Comparison of ENCODE assay signal across 33 cellular contexts in the genomic region with DNA sequence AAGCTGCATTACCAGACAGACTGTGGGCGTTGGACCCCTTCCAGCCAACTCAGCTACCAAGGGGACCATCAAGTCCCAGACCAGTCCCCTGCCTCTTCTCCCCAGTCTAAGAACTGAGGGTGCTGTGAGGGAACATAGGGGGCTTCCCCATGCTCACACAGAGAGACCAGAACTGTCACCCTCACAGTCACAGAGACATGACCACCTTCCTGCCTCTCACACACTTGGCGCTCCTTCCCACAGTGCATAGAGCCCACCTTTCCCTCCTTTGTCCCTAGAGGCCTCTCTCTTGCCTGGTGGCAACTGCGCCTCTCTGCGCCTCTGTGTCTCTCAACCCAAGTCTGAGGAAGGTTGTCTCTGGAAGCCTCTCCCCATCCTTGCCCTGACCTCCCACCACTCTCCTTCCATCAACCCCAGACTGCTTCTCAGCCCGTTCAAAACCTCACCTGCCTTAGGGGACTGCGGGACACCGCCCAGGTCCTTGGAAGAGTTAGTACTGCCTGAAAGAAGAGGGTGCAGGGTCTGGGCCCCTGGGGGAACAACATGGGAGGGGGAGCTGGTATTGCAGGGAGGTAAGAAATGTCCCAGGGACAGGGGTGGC. TPM values are rescaled to one million over a fixed set of nuclear protein-coding genes. Genes with fewer than 3 reads are reported as not detected.
DNase-seq lines count a peak whose midpoint lies in the region; ATAC-seq, FAIRE-seq and TF ChIP-seq lines count a peak whose summit lies in the region.
"Had no signal": no experiment of that assay in that cellular context is flagged by ENCODE, and none has a peak within 500 bp of the region (broad histone marks: within the 10 kb centered on the region; RNA-seq: fewer than 3 reads in every experiment).

No MANE protein-coding gene starts in this region.

- peaks cover 6 to 11% of the 10 kb centered on the region in 2 experiments for H4K20me1 ChIP-seq in H1 (replicated peaks in 1 of 2; ENCODE audit: control insufficient read depth in 1 of 2, insufficient read depth in 2 of 2, low read length in 2 of 2)

- H3K27ac ChIP-seq in H1 (ENCODE audit: low read depth, low read length): no peak overlapping the region
- no peak overlapping the region for H3K27ac ChIP-seq in small intestine (ENCODE audit: low read depth in 1 of 2, low read length in 1 of 2)
- H3K27ac ChIP-seq in esophagus muscularis mucosa (replicated peaks in 1 of 4): no peak overlapping the region
- H3K27ac ChIP-seq: left lung, Peyer's patch, skin epidermis, testis, WERI-Rb-1 had no signal

- H3K4ac ChIP-seq in H1 (replicated peaks; ENCODE audit: insufficient read length, low read depth, low read length): no peak overlapping the region

- H3K9ac ChIP-seq in H1 (replicated peaks in 1 of 4; ENCODE audit: extremely low read depth in 1 of 4, low read depth in 3 of 4, low read length in 3 of 4): no peak overlapping the region

- no peaks in the 10 kb centered on the region for H3K79me2 ChIP-seq in H1 (ENCODE audit: control insufficient read depth in 1 of 2, insufficient read depth in 2 of 2, low read length in 2 of 2)

- H3K4me1 Mint-ChIP-seq in IgD-negative memory B cell (peaks cover 8 to 31% (median 30%) of the 10 kb centered on the region in 3 donors), nephron (peaks cover 65% of the 10 kb centered on the region)

- ATAC-seq in HG03457 (IDR thresholded peaks at IDR 0.05; ENCODE audit: unreplicated experiment) (no peak), HG03521 (IDR thresholded peaks at IDR 0.05; ENCODE audit: unreplicated experiment) (no peak)
- ATAC-seq: left lung had no signal

- intact Hi-C loops in esophagus muscularis mucosa (cut with DNase I): no loop called here

- FAIRE-seq in H1 (lab: Jason Lieb, UNC) (no peak), small intestine (lab: Jason Lieb, UNC) (no peak)
- FAIRE-seq: GM12892 had no signal

- H3K18ac ChIP-seq in H1 (ENCODE audit: extremely low read depth, low read length): no peak overlapping the region

- H4K91ac ChIP-seq in H1 (replicated peaks; ENCODE audit: insufficient read length, low read length): no peak overlapping the region

- TF ChIP-seq CTCF in H1 (IDR thresholded peaks at IDR 0.05; ENCODE audit: control extremely low read depth in 1 of 3, insufficient read depth in 1 of 3, low read depth in 1 of 3, low read length in 3 of 3) (no peak), nephron (IDR thresholded peaks at IDR 0.05; ENCODE audit: unreplicated experiment in 3 of 3) (no peak), esophagus muscularis mucosa (IDR thresholded peaks at IDR 0.05) (no peak)

- H3K23me2 ChIP-seq in H1 (ENCODE audit: low read depth, low read length): peaks cover 20% of the 10 kb centered on the region; the same call in 1 of the 2 replicates

- no peak overlapping the region for H2BK5ac ChIP-seq in H1 (ENCODE audit: low read depth, low read length)

- H3K36me3 Mint-ChIP-seq in IgD-negative memory B cell: peaks cover 2% of the 10 kb centered on the region
- H3K36me3 Mint-ChIP-seq in nephron (ENCODE audit: low read depth): no peaks in the 10 kb centered on the region
- H3K36me3 Mint-ChIP-seq: activated naive CD4-positive, alpha-beta T cell treated with anti-CD3 and anti-CD28 coated beads, Interleukin-2, amount 10 ng/mL, durations not matched to agents 7 days and 5 days had no signal

- H2AK5ac ChIP-seq in H1 (ENCODE audit: low read depth, low read length): no peak overlapping the region

- no peak overlapping the region for H2BK120ac ChIP-seq in H1 (replicated peaks; ENCODE audit: low read depth, low read length)

- WGBS in H1 (ENCODE audit: extremely low coverage in 1 of 2, insufficient coverage in 1 of 2, insufficient read length in 1 of 2, insufficient replicate concordance in 2 of 2, low coverage in 1 of 2, low lambda C conversion rate in 2 of 2, missing lambda C conversion rate in 1 of 2), 2 experiments: 30% methylated on average over 7 of the region's 7 CpGs; no CpG with 5 or more reads in 1 of the 2 experiments
- WGBS in small intestine, 3 donors: 44 to 50% (median 50%) methylated on average over 7 of the region's 7 CpGs
- 58% methylated on average over 7 of the region's 7 CpGs for WGBS in esophagus muscularis mucosa

- H3K4me1 ChIP-seq in H1 (replicated peaks in 1 of 4; ENCODE audit: control insufficient read depth in 3 of 4, insufficient read depth in 4 of 4, low read length in 3 of 4) (peaks cover 19 to 72% (median 43%) of the 10 kb centered on the region in 4 experiments), small intestine (ENCODE audit: control insufficient read depth in 2 of 2, insufficient read depth in 1 of 2, low read depth in 1 of 2, low read length in 1 of 2) (peaks cover 0 to 2% of the 10 kb centered on the region in 2 donors), esophagus muscularis mucosa (peaks cover 48 to 59% (median 50%) of the 10 kb centered on the region in 4 donors)

- no peak overlapping the region for H2AFZ ChIP-seq in H1 (ENCODE audit: low read length)

- H3K36me3 ChIP-seq in H1 (ENCODE audit: control insufficient read depth in 2 of 4, insufficient read depth in 4 of 4, low read length in 3 of 4): peaks cover 0 to 2% (median 0%) of the 10 kb centered on the region in 4 experiments; a peak in 1 of 8 replicates
- no peaks in the 10 kb centered on the region for H3K36me3 ChIP-seq in small intestine (ENCODE audit: control insufficient read depth in 2 of 2, insufficient read depth in 2 of 2, low read length in 2 of 2)
- no peaks in the 10 kb centered on the region for H3K36me3 ChIP-seq in esophagus muscularis mucosa
- H3K36me3 ChIP-seq: HAP-1, left lung, Peyer's patch, WERI-Rb-1 had no signal

- H3K23ac ChIP-seq in H1 (ENCODE audit: insufficient read length): no peak overlapping the region

- H3K9me3 Mint-ChIP-seq in IgD-negative memory B cell (peaks cover 0 to 2% (median 0%) of the 10 kb centered on the region in 3 donors), nephron (peaks cover 3% of the 10 kb centered on the region)
- H3K9me3 Mint-ChIP-seq: activated naive CD4-positive, alpha-beta T cell treated with anti-CD3 and anti-CD28 coated beads, Interleukin-2, amount 10 ng/mL, durations not matched to agents 7 days and 5 days had no signal

- H3K4me2 ChIP-seq in H1 (ENCODE audit: insufficient read depth in 1 of 2, low read depth in 2 of 2, low read length in 2 of 2): peak overlapping the region; percentile 3 to 88; a peak in 1 of 4 replicates

- in situ Hi-C loops in G401 (cut with HindIII; ENCODE audit: low sequenced_read_pairs): loop anchor here (25.0 kb wide), 1 partner anchor 94 kb away; no protein-coding TSS in a partner anchor

- H3K4me3 Mint-ChIP-seq in IgD-negative memory B cell (peak overlapping the region in 2 of 4 donors; percentile 31 to 46), nephron (peak overlapping the region; percentile 37 to 59 (median 46))
- H3K4me3 Mint-ChIP-seq: activated naive CD4-positive, alpha-beta T cell treated with anti-CD3 and anti-CD28 coated beads, Interleukin-2, amount 10 ng/mL, durations not matched to agents 7 days and 5 days had no signal

- TF ChIP-seq EP300 in H1 (IDR thresholded peaks at IDR 0.05; ENCODE audit: borderline replicate concordance in 1 of 2, low read depth in 2 of 2, low read length in 2 of 2) (no peak), esophagus muscularis mucosa (IDR thresholded peaks at IDR 0.05) (no peak)

- H3K27me3 ChIP-seq in H1 (replicated peaks in 1 of 4; ENCODE audit: control insufficient read depth in 3 of 4, extremely low read depth in 1 of 4, insufficient read depth in 3 of 4, low read length in 3 of 4) (peaks cover 60 to 87% (median 79%) of the 10 kb centered on the region in 4 experiments), small intestine (ENCODE audit: control insufficient read depth in 2 of 2, insufficient read depth in 2 of 2, low read length in 2 of 2) (peaks cover 4 to 79% of the 10 kb centered on the region in 2 donors), esophagus muscularis mucosa (peaks cover 20 to 99% (median 88%) of the 10 kb centered on the region in 4 donors)

- H3K9me3 ChIP-seq in H1 (ENCODE audit: insufficient read depth in 2 of 2, low read depth in 1 of 2, low read length in 1 of 2): no peaks in the 10 kb centered on the region
- H3K9me3 ChIP-seq in small intestine (ENCODE audit: control insufficient read depth, low read depth): no peaks in the 10 kb centered on the region
- H3K9me3 ChIP-seq in esophagus muscularis mucosa: no peaks in the 10 kb centered on the region
- H3K9me3 ChIP-seq: Caco-2, HAP-1, left lung, Peyer's patch, testis had no signal

- H2BK15ac ChIP-seq in H1 (ENCODE audit: low read length): no peak overlapping the region

- no peak overlapping the region for H2BK20ac ChIP-seq in H1 (ENCODE audit: low read length)

- H4K5ac ChIP-seq in H1 (ENCODE audit: insufficient read length, low read depth, low read length): no peak overlapping the region

- no peaks in the 10 kb centered on the region for H3K79me1 ChIP-seq in H1 (ENCODE audit: low read depth, low read length)

- no peak overlapping the region for H3K14ac ChIP-seq in H1 (ENCODE audit: insufficient read length)

- H3K56ac ChIP-seq in H1 (replicated peaks; ENCODE audit: insufficient read length, low read depth, low read length): no peak overlapping the region

- no peak overlapping the region for H3K4me3 ChIP-seq in H1 (ENCODE audit: extremely low read depth in 1 of 4, insufficient read depth in 2 of 4, low read depth in 3 of 4, low read length in 4 of 4)
- no peak overlapping the region for H3K4me3 ChIP-seq in small intestine (ENCODE audit: low read depth in 1 of 2, low read length in 2 of 2)
- H3K4me3 ChIP-seq in esophagus muscularis mucosa: no peak overlapping the region
- H3K4me3 ChIP-seq: HAP-1, left lung, skin epidermis, testis had no signal

- TF ChIP-seq POLR2A in H1 (IDR thresholded peaks at IDR 0.05; ENCODE audit: control extremely low read depth in 1 of 2, low read depth in 2 of 2, low read length in 2 of 2) (no peak), esophagus muscularis mucosa (IDR thresholded peaks at IDR 0.05; ENCODE audit: low read depth) (no peak)

- CTCF ChIA-PET in H1 (lab: Charles Lee; ENCODE audit: partially characterized antibody): interaction anchor here (0.8 to 2.0 kb wide), 6 partner anchors 11 to 116 kb away, joined by 3 to 6 read pairs (median 3); no protein-coding TSS in a partner anchor

- no peak for TF ChIP-seq RAD21 in H1 (IDR thresholded peaks at IDR 0.05 in 1 of 2, conservative IDR thresholded peaks at IDR 0.05 in 1 of 2; ENCODE audit: low read depth in 2 of 2, low read length in 2 of 2)

- peak overlapping the region in 2 of 3 donors; percentile 88 to 93 for H3K27ac Mint-ChIP-seq in IgD-negative memory B cell
- peak overlapping the region; percentile 82 to 85 (median 84) for H3K27ac Mint-ChIP-seq in nephron
- H3K27ac Mint-ChIP-seq: activated naive CD4-positive, alpha-beta T cell treated with anti-CD3 and anti-CD28 coated beads, Interleukin-2, amount 10 ng/mL, durations not matched to agents 7 days and 5 days had no signal

- DNase-seq in G401 (ENCODE audit: low spot score) (peak; percentile 26), H1 (ENCODE audit: low read depth in 1 of 2, low spot score in 2 of 2) (no peak), small intestine (no peak), esophagus muscularis mucosa (ENCODE audit: extremely low spot score) (no peak)
- DNase-seq: activated CD4-positive, alpha-beta T cell treated with anti-CD3 and anti-CD28 coated beads for 48 hours; activated CD8-positive, alpha-beta memory T cell treated with anti-CD3 and anti-CD28 coated beads for 24 hours; activated naive CD4-positive, alpha-beta T cell treated with anti-CD3 and anti-CD28 coated beads, Interleukin-2, amount 10 ng/mL, durations not matched to agents 7 days and 5 days; activated T-cell treated with anti-CD3 and anti-CD28 coated beads, Interleukin-2, amount 50 U/mL, for 1 hour; amniotic stem cell; C1 segment of cervical spinal cord; hypothalamus; IMR-90; left lung; NCI-H1436 treated with DMSO at 0.1 percent for 48 hours; NCI-H2107; Peyer's patch; SIG-M5; stimulated activated naive CD4-positive, alpha-beta T cell treated with Interleukin-2 at 50 U/mL for 16 hours; SW 1271; T-helper 9 cell; testis; WERI-Rb-1 had no signal

- H2BK12ac ChIP-seq in H1 (ENCODE audit: low read depth, low read length): 0 out of 2 replicates have a peak overlapping the region, but pooled peaks have one; percentile 18

- POLR2A ChIA-PET in H1 (lab: Charles Lee; ENCODE audit: partially characterized antibody): interaction anchor here (1.2 to 5.5 kb wide), 2 partner anchors 13 to 19 kb away, joined by 3 to 45 read pairs; no protein-coding TSS in a partner anchor

- no peak overlapping the region; the same call in 1 of the 2 replicates for H4K8ac ChIP-seq in H1 (ENCODE audit: extremely low read depth, insufficient read depth, low read length)

- H3K27me3 Mint-ChIP-seq in IgD-negative memory B cell (peaks cover 66% of the 10 kb centered on the region), nephron (ENCODE audit: low read depth) (peaks cover 99% of the 10 kb centered on the region)

RNA-seq across cellular contexts. Expression of a gene that starts 6.1 kb away (rescaled TPM):
- 3.7 and 8.7 TPM in 2 replicates for total RNA-seq in G401 (2014; rRNA removed; shearing (Covaris generic))
- polyA plus RNA-seq in IgD-negative memory B cell (not detected), H1 (2011; rRNA removed) (0.26 and 0.33 TPM in 2 replicates), small intestine (not detected)
- total RNA-seq in H1 (2021; fragmentation: NEBNext Ultra II Directional; extraction: Animal tissue kit (Norgen Biotek cat#: 25700)): 0.93 and 1.5 TPM in 2 replicates
- polyA plus RNA-seq in H1 (2011; cell fraction: cytosol; rRNA removed): 0.21 TPM
- polyA plus RNA-seq in H1 (2011; cell fraction: nucleus; rRNA removed): 0.67 TPM
- 0.57 to 1.4 TPM (median 0.94 TPM) in 4 replicates for polyA plus RNA-seq in H1 (2012, experiment 1 of 2)
- 0.81 TPM for polyA plus RNA-seq in H1 (2012, experiment 2 of 2)
- 0.53 TPM for polyA plus RNA-seq in H1 (2013, experiment 1 of 2)
- 0.39 TPM for polyA plus RNA-seq in H1 (2013, experiment 2 of 2)
- 0.35 TPM in 1 of 2 replicates, not detected in the other for polyA minus RNA-seq in H1 (2011; rRNA and poly(A)+ RNA removed)
- not detected for polyA minus RNA-seq in H1 (2011; cell fraction: cytosol; rRNA and poly(A)+ RNA removed)
- polyA minus RNA-seq in H1 (2011; cell fraction: nucleus; rRNA and poly(A)+ RNA removed): 0.70 TPM
- total RNA-seq in esophagus muscularis mucosa: not detected
- total RNA-seq: Caco-2, IMR-90, left lung, myocyte, osteocyte, Peyer's patch, ureter had no signal
- polyA plus RNA-seq: IMR-90 had no signal

RNA-seq across cellular contexts. Expression of a gene that starts 17.6 kb away (rescaled TPM):
- 39.4 and 54.7 TPM in 2 replicates for total RNA-seq in G401 (2014; rRNA removed; shearing (Covaris generic))
- 98.0 TPM for polyA plus RNA-seq in IgD-negative memory B cell
- 62.8 and 67.7 TPM in 2 replicates for total RNA-seq in H1 (2021; fragmentation: NEBNext Ultra II Directional; extraction: Animal tissue kit (Norgen Biotek cat#: 25700))
- 20.1 and 23.7 TPM in 2 replicates for polyA plus RNA-seq in H1 (2011; rRNA removed)
- polyA plus RNA-seq in H1 (2011; cell fraction: cytosol; rRNA removed): 26.3 TPM
- polyA plus RNA-seq in H1 (2011; cell fraction: nucleus; rRNA removed): 29.8 TPM
- polyA plus RNA-seq in H1 (2012, experiment 1 of 2): 66.6 to 96.2 TPM (median 77.0 TPM) in 4 replicates
- 23.2 TPM for polyA plus RNA-seq in H1 (2012, experiment 2 of 2)
- 74.6 TPM for polyA plus RNA-seq in H1 (2013, experiment 1 of 2)
- polyA plus RNA-seq in H1 (2013, experiment 2 of 2): 70.3 TPM
- polyA minus RNA-seq in H1 (2011; rRNA and poly(A)+ RNA removed): 24.8 and 31.2 TPM in 2 replicates
- 21.7 TPM for polyA minus RNA-seq in H1 (2011; cell fraction: cytosol; rRNA and poly(A)+ RNA removed)
- polyA minus RNA-seq in H1 (2011; cell fraction: nucleus; rRNA and poly(A)+ RNA removed): 26.4 TPM
- polyA plus RNA-seq in small intestine: 10 to 100 TPM; 33.2 to 50.5 (median 34.4) TPM
- total RNA-seq in esophagus muscularis mucosa: 10 to 100 TPM; 37.8 to 55.7 (median 45.3) TPM
